In the genomic region with DNA sequence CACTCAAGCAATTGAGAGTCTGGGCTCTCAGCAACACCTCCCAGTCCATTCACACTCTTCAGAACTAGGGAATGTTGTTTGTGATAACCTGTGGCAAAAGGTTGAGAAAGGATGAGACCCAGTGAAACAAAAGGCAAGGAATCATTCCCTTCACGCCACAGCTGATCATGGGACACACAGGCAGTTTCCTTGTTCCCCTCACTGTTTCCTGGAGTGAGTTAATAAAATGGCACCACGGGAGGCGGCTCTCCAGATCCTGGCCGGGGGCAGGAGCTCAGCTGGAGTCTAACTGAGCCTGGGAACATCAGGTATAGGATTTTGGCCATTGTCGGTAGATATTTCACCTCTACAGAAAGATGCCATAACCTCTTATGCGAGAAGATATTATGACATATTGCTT, we compare ENCODE assay signal across 1 cellular context.
TF ChIP-seq lines count a peak whose summit lies in the region.

No MANE protein-coding gene starts in this region.

TF ChIP-seq in GM23338, 12 proteins besides CTCF, POLR2A, EP300 and RAD21 (continued from another document):
- TF ChIP-seq, protein P1, sequence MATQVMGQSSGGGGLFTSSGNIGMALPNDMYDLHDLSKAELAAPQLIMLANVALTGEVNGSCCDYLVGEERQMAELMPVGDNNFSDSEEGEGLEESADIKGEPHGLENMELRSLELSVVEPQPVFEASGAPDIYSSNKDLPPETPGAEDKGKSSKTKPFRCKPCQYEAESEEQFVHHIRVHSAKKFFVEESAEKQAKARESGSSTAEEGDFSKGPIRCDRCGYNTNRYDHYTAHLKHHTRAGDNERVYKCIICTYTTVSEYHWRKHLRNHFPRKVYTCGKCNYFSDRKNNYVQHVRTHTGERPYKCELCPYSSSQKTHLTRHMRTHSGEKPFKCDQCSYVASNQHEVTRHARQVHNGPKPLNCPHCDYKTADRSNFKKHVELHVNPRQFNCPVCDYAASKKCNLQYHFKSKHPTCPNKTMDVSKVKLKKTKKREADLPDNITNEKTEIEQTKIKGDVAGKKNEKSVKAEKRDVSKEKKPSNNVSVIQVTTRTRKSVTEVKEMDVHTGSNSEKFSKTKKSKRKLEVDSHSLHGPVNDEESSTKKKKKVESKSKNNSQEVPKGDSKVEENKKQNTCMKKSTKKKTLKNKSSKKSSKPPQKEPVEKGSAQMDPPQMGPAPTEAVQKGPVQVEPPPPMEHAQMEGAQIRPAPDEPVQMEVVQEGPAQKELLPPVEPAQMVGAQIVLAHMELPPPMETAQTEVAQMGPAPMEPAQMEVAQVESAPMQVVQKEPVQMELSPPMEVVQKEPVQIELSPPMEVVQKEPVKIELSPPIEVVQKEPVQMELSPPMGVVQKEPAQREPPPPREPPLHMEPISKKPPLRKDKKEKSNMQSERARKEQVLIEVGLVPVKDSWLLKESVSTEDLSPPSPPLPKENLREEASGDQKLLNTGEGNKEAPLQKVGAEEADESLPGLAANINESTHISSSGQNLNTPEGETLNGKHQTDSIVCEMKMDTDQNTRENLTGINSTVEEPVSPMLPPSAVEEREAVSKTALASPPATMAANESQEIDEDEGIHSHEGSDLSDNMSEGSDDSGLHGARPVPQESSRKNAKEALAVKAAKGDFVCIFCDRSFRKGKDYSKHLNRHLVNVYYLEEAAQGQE (IDR thresholded peaks at IDR 0.05; ENCODE audit: unreplicated experiment): no peak
- TF ChIP-seq POLR2AphosphoS5 (IDR thresholded peaks at IDR 0.05; ENCODE audit: low read depth): no peak
